21 cellular contexts compared by ENCODE assay signal in genomic region chr20:18916886-18917785, GRCh38.
DNase-seq lines count a peak whose midpoint lies in the region; TF ChIP-seq lines count a peak whose summit lies in the region.
"Had no signal": no experiment of that assay in that cellular context is flagged by ENCODE, and none has a peak within 500 bp of the region (broad histone marks: within the 10 kb centered on the region; RNA-seq: fewer than 3 reads in every experiment).

No MANE protein-coding gene starts in this region.

- in situ Hi-C loops in astrocyte of the spinal cord (cut with HindIII; ENCODE audit: low sequenced_read_pairs), result no loop called here
- in situ Hi-C loops in ACHN (cut with HindIII; ENCODE audit: low pct_ligation_motif_present, low pct_unique_long_range_greater_than_20kb, low sequenced_read_pairs), result no loop called here

- H3K14ac ChIP-seq in trophoblast cell (ENCODE audit: low read length), result no peak overlapping the region

- no peaks in the 10 kb centered on the region for H3K4me1 ChIP-seq in HEK293 (ENCODE audit: control insufficient read depth, insufficient read depth, low read length)
- H3K4me1 ChIP-seq in trophoblast cell (ENCODE audit: control insufficient read depth in 1 of 2, insufficient read depth in 2 of 2, low read length in 2 of 2), result no peaks in the 10 kb centered on the region
- H3K4me1 ChIP-seq: Peyer's patch had no signal

- H4K8ac ChIP-seq in trophoblast cell (ENCODE audit: low read depth, low read length), result no peak overlapping the region

- no peak overlapping the region for H3K27ac ChIP-seq in HEK293 (ENCODE audit: extremely low read depth, low read depth, low read length)
- H3K27ac ChIP-seq in trophoblast cell (ENCODE audit: low read depth, low read length), result no peak overlapping the region
- H3K27ac ChIP-seq: Peyer's patch had no signal

- H3K36me3 Mint-ChIP-seq in nephron progenitor cell (ENCODE audit: low read depth), result no peaks in the 10 kb centered on the region

- H3K79me2 ChIP-seq in trophoblast cell (ENCODE audit: control insufficient read depth, insufficient read depth, low read length, poor library complexity), result no peaks in the 10 kb centered on the region

- H2AFZ ChIP-seq in trophoblast cell (ENCODE audit: insufficient read depth, low read length, poor library complexity), result no peak overlapping the region

- peaks cover 21% of the 10 kb centered on the region for H3K4me1 Mint-ChIP-seq in nephron progenitor cell

- no peak overlapping the region for H3K9ac ChIP-seq in trophoblast cell (ENCODE audit: low read length)

- no peak overlapping the region for H4K12ac ChIP-seq in trophoblast cell (ENCODE audit: low read depth, low read length)

- H3K4me2 ChIP-seq in trophoblast cell (ENCODE audit: low read length), result no peak overlapping the region

- no peaks in the 10 kb centered on the region for H3K27me3 ChIP-seq in trophoblast cell (ENCODE audit: insufficient read depth, low read length)
- H3K27me3 ChIP-seq: MG63, Peyer's patch had no signal

- H3K23ac ChIP-seq in trophoblast cell (ENCODE audit: low read length), result no peak overlapping the region

- H2BK120ac ChIP-seq in trophoblast cell (ENCODE audit: insufficient read depth, low read length, poor library complexity), result no peak overlapping the region

- TF ChIP-seq CTCF in HEK293 (tag by site-specific recombination; IDR thresholded peaks at IDR 0.05) (no peak), astrocyte of the spinal cord (IDR thresholded peaks at IDR 0.05; ENCODE audit: low read depth, low read length) (no peak), nephron progenitor cell (IDR thresholded peaks at IDR 0.05) (no peak)

- CTCF ChIA-PET in HEK293 (lab: Yijun Ruan, JAX), result interaction anchor here (0.6 to 1.6 kb wide), 2 partner anchors 12 to 1043 kb away, joined by 3 to 4 read pairs; no protein-coding TSS in a partner anchor

- H3K27me3 Mint-ChIP-seq in nephron progenitor cell (ENCODE audit: low read depth, poor library complexity), result peaks cover 9% of the 10 kb centered on the region

- H3K27ac Mint-ChIP-seq in nephron progenitor cell, result peak overlapping the region; percentile 60
- H3K27ac Mint-ChIP-seq: CD4-positive, alpha-beta T cell had no signal

- DNase-seq in A172 (ENCODE audit: low spot score), result peak; percentile 83
- peak; percentile 43 for DNase-seq in astrocyte of the spinal cord (ENCODE audit: low read depth, low spot score)
- no peak for DNase-seq in nephron progenitor cell
- DNase-seq in ureter (ENCODE audit: low spot score), result no peak
- DNase-seq in NCI-H524 treated with DMSO at 0.1 percent for 48 hours (lab: John Stamatoyannopoulos, UW), result no peak
- DNase-seq in ACHN, result no peak
- DNase-seq in trophoblast cell, result no peak
- DNase-seq: AML-193; CD4-positive, alpha-beta T cell; DMS79; GDM1; KG1; MG63; NCI-H1092 treated with DMSO at 0.1 percent for 48 hours; NCI-H1694; NCI-H2107; NCI-H345; NCI-H748 treated with DMSO at 0.1 percent for 48 hours; Peyer's patch; SIG-M5 had no signal

- H3K9me3 ChIP-seq in HEK293 (ENCODE audit: control insufficient read depth, insufficient read depth, low read depth, low read length) (no peaks in the 10 kb centered on the region), trophoblast cell (ENCODE audit: insufficient read depth, low read depth, low read length) (no peaks in the 10 kb centered on the region)
- H3K9me3 ChIP-seq: MG63, Peyer's patch had no signal

- H2BK12ac ChIP-seq in trophoblast cell (ENCODE audit: low read length), result no peak overlapping the region

- H3K4me3 ChIP-seq in HEK293 (ENCODE audit: low read depth, low read length) (no peak overlapping the region), astrocyte of the spinal cord (ENCODE audit: low read depth, low read length) (no peak overlapping the region), trophoblast cell (ENCODE audit: low read depth, low read length) (no peak overlapping the region)
- H3K4me3 ChIP-seq: MG63, Peyer's patch had no signal

- H3K4me3 Mint-ChIP-seq in nephron progenitor cell, result no peak overlapping the region
- H3K4me3 Mint-ChIP-seq: CD4-positive, alpha-beta T cell had no signal

- H3K36me3 ChIP-seq in HEK293 (ENCODE audit: control insufficient read depth in 2 of 2, insufficient read depth in 1 of 2, low read length in 2 of 2) (no peaks in the 10 kb centered on the region), trophoblast cell (ENCODE audit: control insufficient read depth in 1 of 2, insufficient read depth in 2 of 2, low read length in 2 of 2) (no peaks in the 10 kb centered on the region)
- H3K36me3 ChIP-seq: MG63, Peyer's patch had no signal

- no peak overlapping the region for H3K18ac ChIP-seq in trophoblast cell (ENCODE audit: low read length)

- no peak overlapping the region for H4K91ac ChIP-seq in trophoblast cell (ENCODE audit: low read depth, low read length)

- no peaks in the 10 kb centered on the region for H3K79me1 ChIP-seq in trophoblast cell (ENCODE audit: low read length)

- no peak overlapping the region for H3K4ac ChIP-seq in trophoblast cell (ENCODE audit: low read depth, low read length)

- POLR2A ChIA-PET in HEK293 (lab: Yijun Ruan, JAX), result no interaction called here

- no peaks in the 10 kb centered on the region for H3K9me3 Mint-ChIP-seq in nephron progenitor cell
- H3K9me3 Mint-ChIP-seq: CD4-positive, alpha-beta T cell had no signal

- WGBS in trophoblast cell (ENCODE audit: extremely low coverage, insufficient coverage, insufficient read length), result no CpG with 5 or more reads among the region's 7 CpGs

- no peak overlapping the region for H2AK5ac ChIP-seq in trophoblast cell (ENCODE audit: low read length)

- no peak overlapping the region for H2BK5ac ChIP-seq in trophoblast cell (ENCODE audit: low read depth, low read length, poor library complexity)

TF ChIP-seq in HEK293, 187 proteins besides CTCF, POLR2A, EP300 and RAD21:
- TF ChIP-seq OVOL3 (tag by site-specific recombination; IDR thresholded peaks at IDR 0.05), result no peak
- TF ChIP-seq ZNF350 (tag by site-specific recombination; IDR thresholded peaks at IDR 0.05), result 0 out of 2 replicates have a peak, but pooled peaks have one; percentile 22
- TF ChIP-seq ZIC2 (tag by site-specific recombination; IDR thresholded peaks at IDR 0.05), result peak; percentile 26; the same call in 1 of the 2 replicates
TF ChIP-seq in HEK293: peak in this region for 2.

Comparison
In these comparisons a context has a peak if more than half of its experiments do, and no peak if none do; other contexts are left out.
1. DNase-seq: peak in A172 (single experiment) and astrocyte of the spinal cord (single experiment); none in nephron progenitor cell (single experiment), ureter (single experiment), NCI-H524 treated with DMSO at 0.1 percent for 48 hours (single experiment), ACHN (single experiment) and trophoblast cell (0 of 2).